8 cellular contexts compared by ENCODE assay signal in the genomic region with DNA sequence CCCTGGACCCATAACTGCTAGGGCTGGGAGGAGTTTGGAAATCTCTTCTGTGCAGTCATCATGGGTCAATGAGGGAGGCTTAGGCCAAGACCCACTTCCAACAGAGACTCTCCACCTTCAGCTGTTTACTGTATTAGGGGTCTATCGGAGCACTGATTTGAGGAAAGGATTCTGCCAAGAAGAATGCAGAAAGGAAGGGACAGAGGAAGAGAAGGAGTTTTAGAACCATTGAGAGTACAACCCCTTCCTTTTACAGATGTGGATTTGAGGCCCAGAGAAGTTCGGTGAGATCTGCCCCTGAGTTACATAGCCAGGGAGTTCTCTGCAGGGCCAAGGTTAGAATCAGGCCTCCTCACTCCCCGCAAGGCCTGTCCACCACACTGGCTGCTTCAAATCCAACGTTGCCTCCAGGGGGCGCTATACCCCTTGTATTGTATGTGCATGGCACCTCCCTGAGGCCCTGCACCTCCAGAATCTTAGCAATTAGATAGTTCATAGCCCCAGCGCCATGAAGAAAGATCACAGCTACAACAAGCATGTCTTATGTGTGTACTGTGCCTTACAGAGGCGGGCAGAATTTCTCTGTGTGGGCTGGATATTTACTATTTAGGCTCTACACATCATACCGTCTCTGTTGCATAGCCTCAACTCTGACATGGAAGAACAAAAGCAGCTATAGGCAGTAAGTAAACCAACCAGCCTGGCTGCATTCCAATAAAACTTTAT.
DNase-seq lines count a peak whose midpoint lies in the region; ATAC-seq lines count a peak whose summit lies in the region.

No MANE protein-coding gene starts in this region.

- ATAC-seq in GM18858 (IDR thresholded peaks at IDR 0.05; ENCODE audit: unreplicated experiment) (peak; percentile 92), HG03066 (IDR thresholded peaks at IDR 0.05; ENCODE audit: low read depth, unreplicated experiment) (peak; percentile 91)

- no peaks in the 10 kb centered on the region for H3K4me1 Mint-ChIP-seq in activated CD4-positive, alpha-beta T cell treated with anti-CD3 and anti-CD28 coated beads, Interleukin-2, amount 10 ng/mL, durations not matched to agents 7 days and 5 days

- DNase-seq in AG20443 (ENCODE audit: low spot score) = peak; percentile 89
- DNase-seq in NCI-H460 (ENCODE audit: extremely low read depth, low read depth) = peak; percentile 88
- peak; percentile 81 for DNase-seq in activated CD4-positive, alpha-beta T cell treated with anti-CD3 and anti-CD28 coated beads, Interleukin-2, amount 10 ng/mL, durations not matched to agents 7 days and 5 days
- peak; percentile 85 to 94 for DNase-seq in dermis microvascular lymphatic vessel endothelial cell (ENCODE audit: low read depth in 2 of 2)
- peak; percentile 95 for DNase-seq in lung microvascular endothelial cell (ENCODE audit: low read depth in 2 of 2)
- peak; percentile 49 to 54 for DNase-seq in stimulated activated CD8-positive, alpha-beta memory T cell treated with anti-CD3 and anti-CD28 coated beads, Interleukin-15, amount 100 ng/mL, for 48 hours (ENCODE audit: low read depth in 2 of 2)

- H3K4me3 Mint-ChIP-seq in activated CD4-positive, alpha-beta T cell treated with anti-CD3 and anti-CD28 coated beads, Interleukin-2, amount 10 ng/mL, durations not matched to agents 7 days and 5 days = no peak overlapping the region

- no peaks in the 10 kb centered on the region for H3K27me3 Mint-ChIP-seq in activated CD4-positive, alpha-beta T cell treated with anti-CD3 and anti-CD28 coated beads, Interleukin-2, amount 10 ng/mL, durations not matched to agents 7 days and 5 days

- POLR2A ChIA-PET in activated CD4-positive, alpha-beta T cell treated with anti-CD3 and anti-CD28 coated beads, Interleukin-2, amount 10 ng/mL, durations not matched to agents 7 days and 5 days (lab: Charles Lee) = no interaction called here

- H3K27ac Mint-ChIP-seq in activated CD4-positive, alpha-beta T cell treated with anti-CD3 and anti-CD28 coated beads, Interleukin-2, amount 10 ng/mL, durations not matched to agents 7 days and 5 days = no peak overlapping the region

- CTCF ChIA-PET in activated CD4-positive, alpha-beta T cell treated with anti-CD3 and anti-CD28 coated beads, Interleukin-2, amount 10 ng/mL, durations not matched to agents 7 days and 5 days (lab: Charles Lee) = interaction anchor here (0.6 kb wide), 1 partner anchor 1217 kb away, joined by 6 read pairs; no protein-coding TSS in a partner anchor

- H3K36me3 Mint-ChIP-seq in activated CD4-positive, alpha-beta T cell treated with anti-CD3 and anti-CD28 coated beads, Interleukin-2, amount 10 ng/mL, durations not matched to agents 7 days and 5 days (ENCODE audit: low read depth) = no peaks in the 10 kb centered on the region

- no peaks in the 10 kb centered on the region for H3K9me3 Mint-ChIP-seq in activated CD4-positive, alpha-beta T cell treated with anti-CD3 and anti-CD28 coated beads, Interleukin-2, amount 10 ng/mL, durations not matched to agents 7 days and 5 days

Comparison
In these comparisons a context has a peak if more than half of its experiments do, and no peak if none do; other contexts are left out.
1. Peak in every context shown above with its lines: DNase-seq and ATAC-seq.